In genomic region chr21:33969600-33969999, GRCh38 we compare ENCODE assay signal across 23 cellular contexts. TPM values are rescaled to one million over a fixed set of nuclear protein-coding genes. Genes with fewer than 3 reads are reported as not detected.
DNase-seq lines count a peak whose midpoint lies in the region; ATAC-seq, FAIRE-seq and TF ChIP-seq lines count a peak whose summit lies in the region.
"Had no signal": no experiment of that assay in that cellular context is flagged by ENCODE, and none has a peak within 500 bp of the region (broad histone marks: within the 10 kb centered on the region; RNA-seq: fewer than 3 reads in every experiment).

No MANE protein-coding gene starts in this region.

- H2AFZ ChIP-seq in K562 (ENCODE audit: low read depth, low read length) = peak overlapping the region; percentile 15

- no peak for FAIRE-seq in K562 (lab: Jason Lieb, UNC)
- FAIRE-seq in urothelium cell line (lab: Jason Lieb, UNC) = no peak

- TF ChIP-seq POLR2A in heart left ventricle (IDR thresholded peaks at IDR 0.05) (no peak), K562 (conservative IDR thresholded peaks at IDR 0.05) (no peak), vagina (IDR thresholded peaks at IDR 0.05) (no peak)

- H3K4me3 ChIP-seq in heart left ventricle = no peak overlapping the region
- H3K4me3 ChIP-seq in K562 = no peak overlapping the region
- H3K4me3 ChIP-seq in vagina = no peak overlapping the region
- H3K4me3 ChIP-seq: esophagus squamous epithelium, lung, skin epidermis had no signal

- no peak for ATAC-seq in heart left ventricle
- ATAC-seq in left cardiac atrium = no peak
- no peak for ATAC-seq in K562
- ATAC-seq: activated CD4-positive, alpha-beta T cell treated with anti-CD3 and anti-CD28 coated beads for 36 hours had no signal

- H3K79me2 ChIP-seq in K562 (ENCODE audit: control insufficient read depth, insufficient read depth, low read length) = no peaks in the 10 kb centered on the region

- no peak overlapping the region for H3K4me3 Mint-ChIP-seq in mesothelial cell of epicardium
- no peak overlapping the region for H3K4me3 Mint-ChIP-seq in activated T-helper 2 cell treated with anti-CD3 and anti-CD28 coated beads, Interferon-gamma antibody, Interleukin-2, Interleukin-4, amounts not matched to agents 10 μg/mL and 5 μg/mL and 100 μg/mL, durations not matched to agents 14 hours and 24 hours and 36 hours (ENCODE audit: low read depth)
- H3K4me3 Mint-ChIP-seq: activated CD4-positive, alpha-beta T cell treated with anti-CD3 and anti-CD28 coated beads for 36 hours; nephron progenitor cell had no signal

- POLR2A ChIA-PET in K562 (lab: Yijun Ruan, JAX) = interaction anchor here (0.9 to 1.6 kb wide), 6 partner anchors 8 to 107 kb away, joined by 3 to 8 read pairs (median 4); no protein-coding TSS in a partner anchor

- no peak overlapping the region for H3K9ac ChIP-seq in K562 (ENCODE audit: insufficient read depth in 1 of 2, low read depth in 2 of 2, low read length in 2 of 2)

- intact Hi-C loops in heart left ventricle (cut with DNase I) = loop anchor here in 1 of 10 donors (5.0 kb wide), 1 partner anchor 103 kb away; the partner anchor contains the start of genes MRPS6 and SLC5A3
- intact Hi-C loops in left cardiac atrium (cut with DNase I) = no loop called here
- intact Hi-C loops in K562 (cut with micrococcal nuclease) = no loop called here
- intact Hi-C loops in vagina (cut with DNase I) = no loop called here
- intact Hi-C loops in activated T-helper 2 cell treated with anti-CD3 and anti-CD28 coated beads, Interferon-gamma antibody, Interleukin-2, Interleukin-4, amounts not matched to agents 10 μg/mL and 5 μg/mL and 100 μg/mL, durations not matched to agents 14 hours and 24 hours and 36 hours (cut with micrococcal nuclease) = no loop called here

- H3K9me3 Mint-ChIP-seq in mesothelial cell of epicardium = no peaks in the 10 kb centered on the region
- H3K9me3 Mint-ChIP-seq in activated T-helper 2 cell treated with anti-CD3 and anti-CD28 coated beads, Interferon-gamma antibody, Interleukin-2, Interleukin-4, amounts not matched to agents 10 μg/mL and 5 μg/mL and 100 μg/mL, durations not matched to agents 14 hours and 24 hours and 36 hours = peaks cover 3% of the 10 kb centered on the region
- H3K9me3 Mint-ChIP-seq: nephron progenitor cell had no signal

- DNase-seq in heart left ventricle (no peak), left cardiac atrium (no peak), K562 (ENCODE audit: extremely low read depth in 1 of 4, low spot score in 3 of 4) (no peak), mesothelial cell of epicardium (ENCODE audit: low spot score in 2 of 2, unreplicated experiment in 2 of 2) (no peak), vagina (ENCODE audit: extremely low spot score in 2 of 2) (peak; percentile 9 to 54), MV-4-11 (lab: John Stamatoyannopoulos, UW) (no peak), urothelium cell line (ENCODE audit: low spot score) (no peak)
- no peak for DNase-seq in activated T-helper 2 cell treated with anti-CD3 and anti-CD28 coated beads, Interferon-gamma antibody, Interleukin-2, Interleukin-4, amounts not matched to agents 10 μg/mL and 5 μg/mL and 100 μg/mL, durations not matched to agents 14 hours and 24 hours and 36 hours (ENCODE audit: low spot score)
- DNase-seq: activated CD4-positive, alpha-beta T cell treated with anti-CD3 and anti-CD28 coated beads for 36 hours; activated naive CD4-positive, alpha-beta T cell treated with Interleukin-2 at 50 U/mL for 16 hours; amygdala; cerebellar nuclear complex; DND-41; effector memory CD4-positive, alpha-beta T cell; esophagus squamous epithelium; glutamatergic neuron; NCI-H187 treated with DMSO at 0.1 percent for 48 hours; NCI-H345; nephron progenitor cell; stimulated activated CD4-positive, alpha-beta T cell treated with anti-CD3 and anti-CD28 coated beads, Interleukin-4, amount 100 ng/mL, for 24 hours had no signal

- TF ChIP-seq RAD21 in K562 (CRISPR knock-in tag; conservative IDR thresholded peaks at IDR 0.05 in 1 of 2, IDR thresholded peaks at IDR 0.05 in 1 of 2) = no peak

- H4K20me1 ChIP-seq in K562 (replicated peaks; ENCODE audit: control insufficient read depth, insufficient read depth, low read length) = no peaks in the 10 kb centered on the region

- in situ Hi-C loops in K562 (cut with MboI) = no loop called here

- H3K27me3 ChIP-seq in heart left ventricle (no peaks in the 10 kb centered on the region), K562 (ENCODE audit: control insufficient read depth in 2 of 2, insufficient read depth in 2 of 2, low read length in 2 of 2) (no peaks in the 10 kb centered on the region), vagina (no peaks in the 10 kb centered on the region)
- H3K27me3 ChIP-seq: esophagus squamous epithelium had no signal

- no TSS peak for BruUV-seq in K562 (replicated peaks; lab: Mats Ljungman, UMichigan)

- CTCF ChIA-PET in K562 (lab: Yijun Ruan, JAX; ENCODE audit: low intra/inter-chr PET ratio) = no interaction called here

- WGBS in heart left ventricle, 4 donors = 58 to 75% (median 63%) methylated on average over 3 of the region's 3 CpGs
- 49% methylated on average over 3 of the region's 3 CpGs for WGBS in K562 (ENCODE audit: insufficient coverage, low coverage, missing lambda C conversion rate)

- no peak overlapping the region for H3K4me2 ChIP-seq in K562 (ENCODE audit: insufficient read depth, low read length)

- H3K9me3 ChIP-seq in heart left ventricle (no peaks in the 10 kb centered on the region), K562 (replicated peaks; ENCODE audit: control insufficient read depth, insufficient read depth, low read depth, low read length) (no peaks in the 10 kb centered on the region), vagina (no peaks in the 10 kb centered on the region)
- H3K9me3 ChIP-seq: esophagus squamous epithelium had no signal

- H3K4me1 Mint-ChIP-seq in mesothelial cell of epicardium = peaks cover 75% of the 10 kb centered on the region
- peaks cover 30% of the 10 kb centered on the region for H3K4me1 Mint-ChIP-seq in activated T-helper 2 cell treated with anti-CD3 and anti-CD28 coated beads, Interferon-gamma antibody, Interleukin-2, Interleukin-4, amounts not matched to agents 10 μg/mL and 5 μg/mL and 100 μg/mL, durations not matched to agents 14 hours and 24 hours and 36 hours (ENCODE audit: low read depth)

- H3K36me3 Mint-ChIP-seq in mesothelial cell of epicardium = no peaks in the 10 kb centered on the region
- peaks cover 37% of the 10 kb centered on the region for H3K36me3 Mint-ChIP-seq in activated T-helper 2 cell treated with anti-CD3 and anti-CD28 coated beads, Interferon-gamma antibody, Interleukin-2, Interleukin-4, amounts not matched to agents 10 μg/mL and 5 μg/mL and 100 μg/mL, durations not matched to agents 14 hours and 24 hours and 36 hours (ENCODE audit: low read depth)

- H3K4me1 ChIP-seq in heart left ventricle (peaks cover 2 to 37% (median 21%) of the 10 kb centered on the region in 12 donors), K562 (replicated peaks in 1 of 2; ENCODE audit: control insufficient read depth in 2 of 2, insufficient read depth in 2 of 2, low read length in 2 of 2) (peaks cover 0 to 46% of the 10 kb centered on the region in 2 experiments; a peak in 4 of 5 replicates), vagina (peaks cover 21% of the 10 kb centered on the region)

- H3K9me1 ChIP-seq in K562 (ENCODE audit: control insufficient read depth, insufficient read depth, low read length) = no peaks in the 10 kb centered on the region

- H3K36me3 ChIP-seq in heart left ventricle (no peaks in the 10 kb centered on the region), K562 (ENCODE audit: control insufficient read depth, insufficient read depth, low read length) (no peaks in the 10 kb centered on the region), vagina (no peaks in the 10 kb centered on the region)
- H3K36me3 ChIP-seq: esophagus squamous epithelium had no signal

- TF ChIP-seq EP300 in K562 (IDR thresholded peaks at IDR 0.05; ENCODE audit: low read length) = no peak

- TF ChIP-seq CTCF in heart left ventricle (IDR thresholded peaks at IDR 0.05) (no peak), K562 (IDR thresholded peaks at IDR 0.05 in 2 of 3, conservative IDR thresholded peaks at IDR 0.05 in 1 of 3; ENCODE audit: insufficient read depth in 2 of 3, low read depth in 1 of 3, low read length in 3 of 3) (no peak), mesothelial cell of epicardium (IDR thresholded peaks at IDR 0.05; ENCODE audit: unreplicated experiment) (no peak), vagina (IDR thresholded peaks at IDR 0.05) (no peak)

- H3K27ac Mint-ChIP-seq in mesothelial cell of epicardium = peak overlapping the region; percentile 96
- no peak overlapping the region for H3K27ac Mint-ChIP-seq in activated T-helper 2 cell treated with anti-CD3 and anti-CD28 coated beads, Interferon-gamma antibody, Interleukin-2, Interleukin-4, amounts not matched to agents 10 μg/mL and 5 μg/mL and 100 μg/mL, durations not matched to agents 14 hours and 24 hours and 36 hours
- H3K27ac Mint-ChIP-seq: activated CD4-positive, alpha-beta T cell treated with anti-CD3 and anti-CD28 coated beads for 36 hours had no signal

- H3K27me3 Mint-ChIP-seq in mesothelial cell of epicardium (ENCODE audit: low read depth) = no peaks in the 10 kb centered on the region
- no peaks in the 10 kb centered on the region for H3K27me3 Mint-ChIP-seq in activated T-helper 2 cell treated with anti-CD3 and anti-CD28 coated beads, Interferon-gamma antibody, Interleukin-2, Interleukin-4, amounts not matched to agents 10 μg/mL and 5 μg/mL and 100 μg/mL, durations not matched to agents 14 hours and 24 hours and 36 hours (ENCODE audit: low read depth)
- H3K27me3 Mint-ChIP-seq: activated CD4-positive, alpha-beta T cell treated with anti-CD3 and anti-CD28 coated beads for 36 hours had no signal

- H3K27ac ChIP-seq in heart left ventricle (peak overlapping the region in 7 of 12 donors; percentile 8 to 73 (median 49)), K562 (ENCODE audit: extremely low read depth, low read depth, low read length) (no peak overlapping the region), vagina (peak overlapping the region; percentile 27)
- H3K27ac ChIP-seq: HL-60 had no signal

RNA-seq across cellular contexts. Expression of gene ATP5PO, which starts 54.0 kb away (rescaled TPM):
- total RNA-seq in heart left ventricle (1,000 to 10,000 TPM in 1 of 9 donors, 100 to 1,000 TPM in 8; 472 to 1,228 (median 735) TPM), left cardiac atrium (100 to 1,000 TPM; 534 to 568 TPM), K562 (2014; rRNA removed) (331 and 367 TPM in 2 replicates), K562 (2014; rRNA removed; fragmentation: Illumina TruSeq; extraction: Trizol) (629 and 685 TPM in 2 replicates), K562 (2015; rRNA removed; fragmentation: Illumina TruSeq; extraction: Trizol) (525 and 540 TPM in 2 replicates), K562 (2021) (509 and 580 TPM in 2 replicates), mesothelial cell of epicardium (156 to 159 TPM (median 158 TPM) in 3 replicates), vagina (133 TPM)
- polyA plus RNA-seq in heart left ventricle (1,000 to 10,000 TPM in 1 of 2 donors, 100 to 1,000 TPM in 1; 745 to 2,204 TPM), K562 (2011; rRNA removed) (907 and 1,058 TPM in 2 replicates), K562 (2014; fragmentation: Illumina TruSeq; extraction: Trizol) (919 and 926 TPM in 2 replicates), K562 (2014; fragmentation: Nextera tagmentation; extraction: Ambion mirVana) (1,000 to 10,000 TPM; 2,628 to 2,722 TPM), K562 (2014; rRNA removed) (749 and 808 TPM in 2 replicates)
- total RNA-seq in K562 (2011; cell fraction: chromatin; rRNA removed; ENCODE audit: low replicate concordance) = 87.2 and 88.1 TPM in 2 replicates
- 116 and 117 TPM in 2 replicates for total RNA-seq in K562 (2011; cell fraction: nucleolus; rRNA removed)
- 142 and 177 TPM in 2 replicates for total RNA-seq in K562 (2011; cell fraction: nucleoplasm; rRNA removed)
- 395 and 662 TPM in 2 replicates for polyA plus RNA-seq in K562 (2011; cell fraction: cytosol; rRNA removed)
- 197 and 359 TPM in 2 replicates for polyA plus RNA-seq in K562 (2011; cell fraction: nucleus; rRNA removed)
- polyA plus RNA-seq in K562 (2012) = 622 and 679 TPM in 2 replicates
- 421 and 488 TPM in 2 replicates for polyA minus RNA-seq in K562 (2011; rRNA and poly(A)+ RNA removed)
- polyA minus RNA-seq in K562 (2011; cell fraction: cytosol; rRNA and poly(A)+ RNA removed) = 112 and 139 TPM in 2 replicates
- 67.7 and 113 TPM in 2 replicates for polyA minus RNA-seq in K562 (2011; cell fraction: nucleus; rRNA and poly(A)+ RNA removed)
- 185 and 186 TPM in 2 replicates for total RNA-seq in activated T-helper 2 cell treated with anti-CD3 and anti-CD28 coated beads, Interferon-gamma antibody, Interleukin-2, Interleukin-4, amounts not matched to agents 10 μg/mL and 5 μg/mL and 100 μg/mL, durations not matched to agents 14 hours and 24 hours and 36 hours

Comparison
In these comparisons a context has a peak if more than half of its experiments do, and no peak if none do; other contexts are left out.
1. DNase-seq: peak in vagina (2 of 2); none in heart left ventricle (0 of 5), left cardiac atrium (single experiment), K562 (0 of 4), mesothelial cell of epicardium (0 of 2), activated T-helper 2 cell treated with anti-CD3 and anti-CD28 coated beads, Interferon-gamma antibody, Interleukin-2, Interleukin-4, amounts not matched to agents 10 μg/mL and 5 μg/mL and 100 μg/mL, durations not matched to agents 14 hours and 24 hours and 36 hours (single experiment), MV-4-11 (single experiment) and urothelium cell line (single experiment).